20 cellular contexts compared by ENCODE assay signal in the genomic region with DNA sequence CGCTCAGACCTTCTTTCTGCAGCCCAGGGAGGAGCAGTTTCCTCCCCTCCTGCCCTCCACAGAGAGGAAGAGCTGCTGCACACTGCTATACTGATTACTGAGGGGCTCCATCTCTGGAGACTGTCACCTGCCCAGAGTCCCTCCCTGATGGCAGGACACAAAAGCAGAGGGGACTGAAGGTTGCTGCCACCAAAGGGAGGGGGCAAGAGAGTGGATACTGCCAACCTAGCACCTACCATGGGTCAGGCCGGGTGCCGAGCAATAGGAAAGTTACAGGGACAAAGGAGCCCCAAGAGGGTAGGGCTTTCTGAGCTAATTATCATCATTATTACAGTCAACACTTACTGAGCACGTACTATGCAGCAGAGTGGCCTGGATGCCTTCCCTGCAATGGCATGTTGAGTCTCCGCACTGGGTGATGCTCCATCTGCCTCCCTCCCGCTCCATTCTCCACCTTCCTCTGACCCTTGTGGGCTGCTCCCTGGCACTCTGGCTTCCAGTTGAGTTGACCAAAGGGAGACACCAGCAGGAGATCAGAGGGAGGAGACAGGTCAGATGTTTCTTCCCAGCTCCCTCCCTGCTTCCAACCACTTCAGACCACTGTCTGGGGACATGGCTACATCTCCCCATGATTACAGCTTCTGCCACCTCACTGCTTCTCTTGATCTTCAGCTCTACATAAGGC. TPM values are rescaled to one million over a fixed set of nuclear protein-coding genes. Genes with fewer than 3 reads are reported as not detected.
DNase-seq lines count a peak whose midpoint lies in the region; ATAC-seq, FAIRE-seq and TF ChIP-seq lines count a peak whose summit lies in the region.
"Had no signal": no experiment of that assay in that cellular context is flagged by ENCODE, and none has a peak within 500 bp of the region (broad histone marks: within the 10 kb centered on the region; RNA-seq: fewer than 3 reads in every experiment).

No MANE protein-coding gene starts in this region.

- no peak overlapping the region for H3K4me3 ChIP-seq in HCT116 (replicated peaks in 1 of 2; ENCODE audit: low read depth in 1 of 2, low read length in 2 of 2)
- H3K4me3 ChIP-seq in osteoblast (ENCODE audit: insufficient read depth, low read length): no peak overlapping the region
- H3K4me3 ChIP-seq: breast epithelium, dorsolateral prefrontal cortex, esophagus muscularis mucosa, GM23338, lung had no signal

- H3K4me1 ChIP-seq in HCT116 (ENCODE audit: control insufficient read depth in 1 of 2, insufficient read depth in 2 of 2, low read length in 2 of 2) (peaks cover 0 to 18% of the 10 kb centered on the region in 2 experiments; a peak in 2 of 4 replicates), osteoblast (ENCODE audit: insufficient read depth, low read length) (peaks cover 28% of the 10 kb centered on the region)
- H3K4me1 ChIP-seq: breast epithelium, esophagus muscularis mucosa had no signal

- FAIRE-seq in GM12891 (lab: Jason Lieb, UNC): no peak

- no peak for TF ChIP-seq RAD21 in HCT116 (IDR thresholded peaks at IDR 0.05; ENCODE audit: low read depth)

- RAD21 ChIA-PET in HCT116 (lab: Charles Lee; ENCODE audit: low non-redundant PET in 1 of 2, low total read pairs in 2 of 2, uncharacterized antibody in 2 of 2, unreplicated experiment in 2 of 2): no interaction called here

- no peak for ATAC-seq in HCT116
- no peak for ATAC-seq in activated naive CD8-positive, alpha-beta T cell treated with anti-CD3 and anti-CD28 coated beads, Interleukin-2, amount 50 U/mL, for 24 hours
- ATAC-seq: GM23338 had no signal

- no peak for DNase-seq in activated CD4-positive, alpha-beta T cell treated with anti-CD3 and anti-CD28 coated beads, Interleukin-2, amount 10 ng/mL, durations not matched to agents 24 days and 14 days
- DNase-seq in activated CD4-positive, alpha-beta T cell treated with anti-CD3 and anti-CD28 coated beads for 4 hours: no peak
- no peak for DNase-seq in HCT116 (ENCODE audit: low read depth, low spot score)
- no peak for DNase-seq in activated naive CD8-positive, alpha-beta T cell treated with anti-CD3 and anti-CD28 coated beads, Interleukin-2, amount 50 U/mL, for 24 hours
- DNase-seq in osteoblast (ENCODE audit: insufficient read length, low spot score, missing footprints): no peak
- DNase-seq in NCI-H146 treated with DMSO at 0.1 percent for 48 hours (lab: John Stamatoyannopoulos, UW; ENCODE audit: unreplicated experiment): no peak
- no peak for DNase-seq in GM12891 (ENCODE audit: insufficient read length, low spot score)
- no peak for DNase-seq in NCI-H748 treated with DMSO at 0.1 percent for 48 hours (lab: John Stamatoyannopoulos, UW)
- DNase-seq: glutamatergic neuron, NCI-H1694 had no signal

- no TSS peak for BruUV-seq in HCT116 (replicated peaks; lab: Mats Ljungman, UMichigan)

- H3K4me3 Mint-ChIP-seq in activated CD4-positive, alpha-beta T cell treated with anti-CD3 and anti-CD28 coated beads, Interleukin-2, amount 10 ng/mL, durations not matched to agents 24 days and 14 days: peak overlapping the region; percentile 65
- H3K4me3 Mint-ChIP-seq in activated naive CD8-positive, alpha-beta T cell treated with anti-CD3 and anti-CD28 coated beads, Interleukin-2, amount 50 U/mL, for 24 hours: peak overlapping the region; percentile 23
- H3K4me3 Mint-ChIP-seq: GM23338 had no signal

- no peaks in the 10 kb centered on the region for H3K36me3 Mint-ChIP-seq in activated CD4-positive, alpha-beta T cell treated with anti-CD3 and anti-CD28 coated beads, Interleukin-2, amount 10 ng/mL, durations not matched to agents 24 days and 14 days (ENCODE audit: low read depth)
- no peaks in the 10 kb centered on the region for H3K36me3 Mint-ChIP-seq in activated naive CD8-positive, alpha-beta T cell treated with anti-CD3 and anti-CD28 coated beads, Interleukin-2, amount 50 U/mL, for 24 hours (ENCODE audit: low read depth)

- no peaks in the 10 kb centered on the region for H3K9me2 ChIP-seq in HCT116 (ENCODE audit: insufficient read depth)

- H3K36me3 ChIP-seq in HCT116 (ENCODE audit: control insufficient read depth in 1 of 2, insufficient read depth in 2 of 2, low read length in 2 of 2): no peaks in the 10 kb centered on the region
- no peaks in the 10 kb centered on the region for H3K36me3 ChIP-seq in osteoblast (ENCODE audit: insufficient read depth, low read length)
- H3K36me3 ChIP-seq: breast epithelium, esophagus muscularis mucosa had no signal

- TF ChIP-seq POLR2A in HCT116 (IDR thresholded peaks at IDR 0.05; ENCODE audit: borderline replicate concordance, extremely low read depth, insufficient read depth, insufficient read length): no peak
- TF ChIP-seq POLR2A in GM12891 (IDR thresholded peaks at IDR 0.05; ENCODE audit: low read depth, low read length): no peak

- H4K20me1 ChIP-seq in HCT116 (ENCODE audit: insufficient read depth) (no peaks in the 10 kb centered on the region), osteoblast (ENCODE audit: insufficient read depth, low read length) (no peaks in the 10 kb centered on the region)

- TF ChIP-seq CTCF in HCT116 (IDR thresholded peaks at IDR 0.05 in 2 of 3, conservative IDR thresholded peaks at IDR 0.05 in 1 of 3; ENCODE audit: borderline replicate concordance in 1 of 3, insufficient read depth in 1 of 3, low read depth in 2 of 3, low read length in 2 of 3): no peak
- no peak for TF ChIP-seq CTCF in osteoblast (IDR thresholded peaks at IDR 0.05; ENCODE audit: extremely low read depth, low read depth, low read length)

- no peaks in the 10 kb centered on the region for H3K79me2 ChIP-seq in HCT116 (ENCODE audit: insufficient read depth, low read length)
- no peaks in the 10 kb centered on the region for H3K79me2 ChIP-seq in osteoblast (ENCODE audit: insufficient read depth, low read length)

- POLR2A ChIA-PET in HCT116 (lab: Charles Lee): no interaction called here

- H3K27me3 ChIP-seq in HCT116 (ENCODE audit: insufficient read depth, low read length) (peaks cover 6% of the 10 kb centered on the region; the same call in 1 of the 2 replicates), osteoblast (ENCODE audit: insufficient read depth, low read length) (no peaks in the 10 kb centered on the region)
- H3K27me3 ChIP-seq: breast epithelium had no signal

- no peak overlapping the region for H3K9ac ChIP-seq in HCT116 (ENCODE audit: low read length)

- intact Hi-C loops in activated CD4-positive, alpha-beta T cell treated with anti-CD3 and anti-CD28 coated beads, Interleukin-2, amount 10 ng/mL, durations not matched to agents 24 days and 14 days (cut with micrococcal nuclease): no loop called here
- intact Hi-C loops in HCT116 (cut with micrococcal nuclease): no loop called here

- H3K27ac ChIP-seq in HCT116 (ENCODE audit: low read depth, low read length): no peak overlapping the region
- peak overlapping the region; percentile 72 for H3K27ac ChIP-seq in osteoblast (ENCODE audit: low read depth, low read length)
- H3K27ac ChIP-seq: breast epithelium, dorsolateral prefrontal cortex, esophagus muscularis mucosa had no signal

- H3K27me3 Mint-ChIP-seq in activated CD4-positive, alpha-beta T cell treated with anti-CD3 and anti-CD28 coated beads, Interleukin-2, amount 10 ng/mL, durations not matched to agents 24 days and 14 days: peaks cover 2% of the 10 kb centered on the region
- peaks cover 4% of the 10 kb centered on the region for H3K27me3 Mint-ChIP-seq in activated naive CD8-positive, alpha-beta T cell treated with anti-CD3 and anti-CD28 coated beads, Interleukin-2, amount 50 U/mL, for 24 hours

- H3K9me3 ChIP-seq in HCT116 (ENCODE audit: control insufficient read depth in 1 of 2, insufficient read depth in 1 of 2, low read depth in 1 of 2, low read length in 2 of 2): no peaks in the 10 kb centered on the region
- H3K9me3 ChIP-seq in osteoblast (ENCODE audit: low read depth, low read length): no peaks in the 10 kb centered on the region
- H3K9me3 ChIP-seq: breast epithelium, esophagus muscularis mucosa had no signal

- H2AFZ ChIP-seq in HCT116 (ENCODE audit: low read depth, low read length, poor library complexity, severe bottlenecking) (no peak overlapping the region), osteoblast (ENCODE audit: low read length) (no peak overlapping the region)
- H2AFZ ChIP-seq: GM23338 had no signal

- H3K4me2 ChIP-seq in HCT116 (ENCODE audit: low read length): 0 out of 2 replicates have a peak overlapping the region, but pooled peaks have one; percentile 3
- no peak overlapping the region for H3K4me2 ChIP-seq in osteoblast (ENCODE audit: insufficient read depth, low read length)
- H3K4me2 ChIP-seq: GM23338 had no signal

- CTCF ChIA-PET in HCT116 (lab: Charles Lee): no interaction called here

- peaks cover 26% of the 10 kb centered on the region for H3K4me1 Mint-ChIP-seq in activated CD4-positive, alpha-beta T cell treated with anti-CD3 and anti-CD28 coated beads, Interleukin-2, amount 10 ng/mL, durations not matched to agents 24 days and 14 days
- peaks cover 45% of the 10 kb centered on the region for H3K4me1 Mint-ChIP-seq in activated naive CD8-positive, alpha-beta T cell treated with anti-CD3 and anti-CD28 coated beads, Interleukin-2, amount 50 U/mL, for 24 hours
- H3K4me1 Mint-ChIP-seq: GM23338 had no signal

- H3K9me3 Mint-ChIP-seq in activated CD4-positive, alpha-beta T cell treated with anti-CD3 and anti-CD28 coated beads, Interleukin-2, amount 10 ng/mL, durations not matched to agents 24 days and 14 days: no peaks in the 10 kb centered on the region
- H3K9me3 Mint-ChIP-seq in activated naive CD8-positive, alpha-beta T cell treated with anti-CD3 and anti-CD28 coated beads, Interleukin-2, amount 50 U/mL, for 24 hours: no peaks in the 10 kb centered on the region
- H3K9me3 Mint-ChIP-seq: GM23338 had no signal

- peak overlapping the region; percentile 92 for H3K27ac Mint-ChIP-seq in activated CD4-positive, alpha-beta T cell treated with anti-CD3 and anti-CD28 coated beads, Interleukin-2, amount 10 ng/mL, durations not matched to agents 24 days and 14 days
- peak overlapping the region; percentile 90 for H3K27ac Mint-ChIP-seq in activated naive CD8-positive, alpha-beta T cell treated with anti-CD3 and anti-CD28 coated beads, Interleukin-2, amount 50 U/mL, for 24 hours
- H3K27ac Mint-ChIP-seq: GM23338 had no signal

RNA-seq across cellular contexts. Expression of gene KRT79, which starts 2.5 kb away (rescaled TPM):
- 0.33 TPM in 1 of 2 replicates, not detected in the other for total RNA-seq in activated CD4-positive, alpha-beta T cell treated with anti-CD3 and anti-CD28 coated beads, Interleukin-2, amount 10 ng/mL, durations not matched to agents 24 days and 14 days
- total RNA-seq in HCT116 (2021; ENCODE audit: unreplicated experiment): not detected
- not detected in 2 replicates for polyA plus RNA-seq in HCT116 (2012)
- not detected in 2 replicates for total RNA-seq in osteoblast
- polyA plus RNA-seq in GM12891 (2012; ENCODE audit: low read depth, missing spikeins): not detected
- total RNA-seq: dorsolateral prefrontal cortex, esophagus muscularis mucosa, G401, M059J, renal cortical epithelial cell had no signal
- polyA plus RNA-seq: GM23338, neural cell had no signal

RNA-seq across cellular contexts. Expression of gene KRT78, which starts 12.2 kb away (rescaled TPM):
- not detected in 2 replicates for total RNA-seq in activated CD4-positive, alpha-beta T cell treated with anti-CD3 and anti-CD28 coated beads, Interleukin-2, amount 10 ng/mL, durations not matched to agents 24 days and 14 days
- total RNA-seq in HCT116 (2021; ENCODE audit: unreplicated experiment) (not detected), osteoblast (not detected in 2 replicates)
- 0.06 TPM in 1 of 2 replicates, not detected in the other for polyA plus RNA-seq in HCT116 (2012)
- polyA plus RNA-seq in GM12891 (2012; ENCODE audit: low read depth, missing spikeins): not detected
- total RNA-seq: GM23338, HT1080, lung, renal cortical epithelial cell had no signal
- polyA plus RNA-seq: GM23338, neural cell had no signal

RNA-seq across cellular contexts. Expression of gene KRT4, which starts 22.7 kb away (rescaled TPM):
- not detected in 2 replicates for total RNA-seq in activated CD4-positive, alpha-beta T cell treated with anti-CD3 and anti-CD28 coated beads, Interleukin-2, amount 10 ng/mL, durations not matched to agents 24 days and 14 days
- total RNA-seq in HCT116 (2021; ENCODE audit: unreplicated experiment) (not detected), osteoblast (not detected in 2 replicates)
- 0.02 and 0.03 TPM in 2 replicates for polyA plus RNA-seq in HCT116 (2012)
- polyA plus RNA-seq in GM12891 (2012; ENCODE audit: low read depth, missing spikeins): not detected
- total RNA-seq: dorsolateral prefrontal cortex, G401, GM23338, HT1080, M059J, renal cortical epithelial cell had no signal
- polyA plus RNA-seq: GM23338, neural cell had no signal

RNA-seq across cellular contexts. Expression of gene KRT3, which starts 40.7 kb away (rescaled TPM):
- 0.14 TPM in 2 replicates for total RNA-seq in activated CD4-positive, alpha-beta T cell treated with anti-CD3 and anti-CD28 coated beads, Interleukin-2, amount 10 ng/mL, durations not matched to agents 24 days and 14 days
- total RNA-seq in HCT116 (2021; ENCODE audit: unreplicated experiment) (not detected), osteoblast (not detected in 2 replicates)
- not detected in 2 replicates for polyA plus RNA-seq in HCT116 (2012)
- not detected for polyA plus RNA-seq in GM12891 (2012; ENCODE audit: low read depth, missing spikeins)
- total RNA-seq: breast epithelium, esophagus muscularis mucosa, G401, GM23338, lung, M059J, renal cortical epithelial cell had no signal
- polyA plus RNA-seq: GM23338, lung, neural cell had no signal

RNA-seq across cellular contexts. Expression of gene KRT76, which starts 59.5 kb away (rescaled TPM):
- total RNA-seq in activated CD4-positive, alpha-beta T cell treated with anti-CD3 and anti-CD28 coated beads, Interleukin-2, amount 10 ng/mL, durations not matched to agents 24 days and 14 days: not detected in 2 replicates
- total RNA-seq in HCT116 (2021; ENCODE audit: unreplicated experiment) (not detected), osteoblast (not detected in 2 replicates)
- polyA plus RNA-seq in HCT116 (2012): 0.04 TPM in 1 of 2 replicates, not detected in the other
- not detected for polyA plus RNA-seq in GM12891 (2012; ENCODE audit: low read depth, missing spikeins)
- total RNA-seq: breast epithelium, dorsolateral prefrontal cortex, esophagus muscularis mucosa, G401, GM23338, HT1080, lung, M059J, renal cortical epithelial cell had no signal
- polyA plus RNA-seq: GM23338, lung, neural cell had no signal
